ENCODE assay signal across 9 cellular contexts in genomic region chr3:119700269-119700919, GRCh38. TPM values are rescaled to one million over a fixed set of nuclear protein-coding genes. Genes with fewer than 3 reads are reported as not detected.
DNase-seq lines count a peak whose midpoint lies in the region; ATAC-seq and TF ChIP-seq lines count a peak whose summit lies in the region.
"Had no signal": no experiment of that assay in that cellular context is flagged by ENCODE, and none has a peak within 500 bp of the region (broad histone marks: within the 10 kb centered on the region; RNA-seq: fewer than 3 reads in every experiment).

No MANE protein-coding gene starts in this region.

- peak; percentile 13 for DNase-seq in activated gamma-delta T cell treated with anti-CD3 and anti-CD28 coated beads, Interleukin-2, amount 50 U/mL, for 16 hours (ENCODE audit: low read depth)
- no peak for DNase-seq in activated gamma-delta T cell (lab: John Stamatoyannopoulos, UW)
- peak; percentile 21 to 58 for DNase-seq in trophoblast cell
- no peak for DNase-seq in SK-N-DZ (ENCODE audit: low spot score)
- no peak for DNase-seq in ascending aorta (ENCODE audit: low spot score in 2 of 2)

- peak overlapping the region; percentile 93 for H3K27ac Mint-ChIP-seq in activated naive CD4-positive, alpha-beta T cell treated with anti-CD3 and anti-CD28 coated beads, Interleukin-2, amount 50 U/mL, for 24 hours

- H3K9me3 Mint-ChIP-seq in activated naive CD4-positive, alpha-beta T cell treated with anti-CD3 and anti-CD28 coated beads, Interleukin-2, amount 50 U/mL, for 24 hours: peaks cover 6% of the 10 kb centered on the region

- peak overlapping the region; percentile 45 for H3K4me3 Mint-ChIP-seq in activated naive CD4-positive, alpha-beta T cell treated with anti-CD3 and anti-CD28 coated beads, Interleukin-2, amount 50 U/mL, for 24 hours

- no peaks in the 10 kb centered on the region for H3K36me3 ChIP-seq in trophoblast cell (ENCODE audit: control insufficient read depth in 1 of 2, insufficient read depth in 2 of 2, low read length in 2 of 2)
- H3K36me3 ChIP-seq in ascending aorta: no peaks in the 10 kb centered on the region

- no CpG with 5 or more reads among the region's 4 CpGs for WGBS in trophoblast cell (ENCODE audit: extremely low coverage, insufficient coverage, insufficient read length)

- H3K4me3 ChIP-seq in trophoblast cell (ENCODE audit: low read depth, low read length) (no peak overlapping the region), ascending aorta (no peak overlapping the region)

- H3K4me1 ChIP-seq in trophoblast cell (ENCODE audit: control insufficient read depth in 1 of 2, insufficient read depth in 2 of 2, low read length in 2 of 2): peaks cover 5% of the 10 kb centered on the region in 2 experiments
- peaks cover 0 to 5% of the 10 kb centered on the region in 2 donors for H3K4me1 ChIP-seq in ascending aorta

- peaks cover 2% of the 10 kb centered on the region for H3K9me3 ChIP-seq in trophoblast cell (ENCODE audit: insufficient read depth, low read depth, low read length)
- H3K9me3 ChIP-seq in ascending aorta: no peaks in the 10 kb centered on the region

- H3K79me1 ChIP-seq in trophoblast cell (ENCODE audit: low read length): no peaks in the 10 kb centered on the region

- no peak for TF ChIP-seq CTCF in ascending aorta (IDR thresholded peaks at IDR 0.05)

- peaks cover 42% of the 10 kb centered on the region for H3K4me1 Mint-ChIP-seq in activated naive CD4-positive, alpha-beta T cell treated with anti-CD3 and anti-CD28 coated beads, Interleukin-2, amount 50 U/mL, for 24 hours

- H4K12ac ChIP-seq in trophoblast cell (ENCODE audit: low read depth, low read length): no peak overlapping the region

- H3K27me3 ChIP-seq in trophoblast cell (ENCODE audit: insufficient read depth, low read length) (peaks cover 4% of the 10 kb centered on the region), ascending aorta (peaks cover 3% of the 10 kb centered on the region)

- ATAC-seq in HG03432 (IDR thresholded peaks at IDR 0.05; ENCODE audit: unreplicated experiment): peak; percentile 28
- ATAC-seq in GM21737 (IDR thresholded peaks at IDR 0.05; ENCODE audit: unreplicated experiment): no peak

- no peak overlapping the region for H2BK120ac ChIP-seq in trophoblast cell (ENCODE audit: insufficient read depth, low read length, poor library complexity)

- H3K4me2 ChIP-seq in trophoblast cell (ENCODE audit: low read length): no peak overlapping the region

- no peak overlapping the region for H3K14ac ChIP-seq in trophoblast cell (ENCODE audit: low read length)

- no peaks in the 10 kb centered on the region for H3K36me3 Mint-ChIP-seq in activated naive CD4-positive, alpha-beta T cell treated with anti-CD3 and anti-CD28 coated beads, Interleukin-2, amount 50 U/mL, for 24 hours
- H3K36me3 Mint-ChIP-seq: naive thymus-derived CD8-positive, alpha-beta T cell had no signal

- H2AK5ac ChIP-seq in trophoblast cell (ENCODE audit: low read length): no peak overlapping the region

- H3K27me3 Mint-ChIP-seq in activated naive CD4-positive, alpha-beta T cell treated with anti-CD3 and anti-CD28 coated beads, Interleukin-2, amount 50 U/mL, for 24 hours: peaks cover 2% of the 10 kb centered on the region

- no peak overlapping the region for H2BK12ac ChIP-seq in trophoblast cell (ENCODE audit: low read length)

- H4K8ac ChIP-seq in trophoblast cell (ENCODE audit: low read depth, low read length): no peak overlapping the region

- H3K23ac ChIP-seq in trophoblast cell (ENCODE audit: low read length): no peak overlapping the region

- intact Hi-C loops in ascending aorta (cut with DNase I): loop anchor here (5.0 to 10.0 kb wide), 4 partner anchors 397 to 894 kb away; partner anchors contain the start of genes B4GALT4 and NDUFB4

- H3K18ac ChIP-seq in trophoblast cell (ENCODE audit: low read length): no peak overlapping the region

- no peak overlapping the region for H4K91ac ChIP-seq in trophoblast cell (ENCODE audit: low read depth, low read length)

- H3K4ac ChIP-seq in trophoblast cell (ENCODE audit: low read depth, low read length): no peak overlapping the region

- no peak overlapping the region for H2BK5ac ChIP-seq in trophoblast cell (ENCODE audit: low read depth, low read length, poor library complexity)

- no peak overlapping the region for H2AFZ ChIP-seq in trophoblast cell (ENCODE audit: insufficient read depth, low read length, poor library complexity)

- no peaks in the 10 kb centered on the region for H3K79me2 ChIP-seq in trophoblast cell (ENCODE audit: control insufficient read depth, insufficient read depth, low read length, poor library complexity)

- H3K27ac ChIP-seq in trophoblast cell (ENCODE audit: low read depth, low read length) (no peak overlapping the region), ascending aorta (no peak overlapping the region)

- no peak overlapping the region for H3K9ac ChIP-seq in trophoblast cell (ENCODE audit: low read length)

RNA-seq across cellular contexts. Expression of gene CFAP91, which starts 2.4 kb away (rescaled TPM):
- polyA plus RNA-seq in trophoblast cell (2013): 0.08 TPM in 1 of 2 replicates, not detected in the other
- 2.2 and 2.9 TPM in 2 replicates for polyA plus RNA-seq in SK-N-DZ (2014; cell fraction: cytosol; rRNA removed)
- polyA plus RNA-seq in SK-N-DZ (2014; cell fraction: nucleus; rRNA removed): 5.1 and 6.4 TPM in 2 replicates
- total RNA-seq in ascending aorta: 3.5 TPM
- polyA plus RNA-seq: naive thymus-derived CD8-positive, alpha-beta T cell had no signal

RNA-seq across cellular contexts. Expression of gene COX17, which starts 23.2 kb away (rescaled TPM):
- polyA plus RNA-seq in trophoblast cell (2013): 106 and 109 TPM in 2 replicates
- 27.6 and 28.1 TPM in 2 replicates for polyA plus RNA-seq in SK-N-DZ (2014; cell fraction: cytosol; rRNA removed)
- 24.5 and 26.3 TPM in 2 replicates for polyA plus RNA-seq in SK-N-DZ (2014; cell fraction: nucleus; rRNA removed)
- 12.5 TPM for total RNA-seq in ascending aorta

RNA-seq across cellular contexts. Expression of gene POPDC2, which starts 40.0 kb away (rescaled TPM):
- 22.8 and 25.3 TPM in 2 replicates for polyA plus RNA-seq in trophoblast cell (2013)
- 0.17 and 1.8 TPM in 2 replicates for polyA plus RNA-seq in SK-N-DZ (2014; cell fraction: cytosol; rRNA removed)
- polyA plus RNA-seq in SK-N-DZ (2014; cell fraction: nucleus; rRNA removed): 0.50 and 1.8 TPM in 2 replicates
- 4.7 TPM for total RNA-seq in ascending aorta

Comparison
In these comparisons a context has a peak if more than half of its experiments do, and no peak if none do; other contexts are left out.
1. DNase-seq: peak in activated gamma-delta T cell treated with anti-CD3 and anti-CD28 coated beads, Interleukin-2, amount 50 U/mL, for 16 hours (single experiment) and trophoblast cell (2 of 2); none in activated gamma-delta T cell (single experiment), SK-N-DZ (single experiment) and ascending aorta (0 of 2).